Comparison of ENCODE assay signal across 1 cellular context in the genomic region with DNA sequence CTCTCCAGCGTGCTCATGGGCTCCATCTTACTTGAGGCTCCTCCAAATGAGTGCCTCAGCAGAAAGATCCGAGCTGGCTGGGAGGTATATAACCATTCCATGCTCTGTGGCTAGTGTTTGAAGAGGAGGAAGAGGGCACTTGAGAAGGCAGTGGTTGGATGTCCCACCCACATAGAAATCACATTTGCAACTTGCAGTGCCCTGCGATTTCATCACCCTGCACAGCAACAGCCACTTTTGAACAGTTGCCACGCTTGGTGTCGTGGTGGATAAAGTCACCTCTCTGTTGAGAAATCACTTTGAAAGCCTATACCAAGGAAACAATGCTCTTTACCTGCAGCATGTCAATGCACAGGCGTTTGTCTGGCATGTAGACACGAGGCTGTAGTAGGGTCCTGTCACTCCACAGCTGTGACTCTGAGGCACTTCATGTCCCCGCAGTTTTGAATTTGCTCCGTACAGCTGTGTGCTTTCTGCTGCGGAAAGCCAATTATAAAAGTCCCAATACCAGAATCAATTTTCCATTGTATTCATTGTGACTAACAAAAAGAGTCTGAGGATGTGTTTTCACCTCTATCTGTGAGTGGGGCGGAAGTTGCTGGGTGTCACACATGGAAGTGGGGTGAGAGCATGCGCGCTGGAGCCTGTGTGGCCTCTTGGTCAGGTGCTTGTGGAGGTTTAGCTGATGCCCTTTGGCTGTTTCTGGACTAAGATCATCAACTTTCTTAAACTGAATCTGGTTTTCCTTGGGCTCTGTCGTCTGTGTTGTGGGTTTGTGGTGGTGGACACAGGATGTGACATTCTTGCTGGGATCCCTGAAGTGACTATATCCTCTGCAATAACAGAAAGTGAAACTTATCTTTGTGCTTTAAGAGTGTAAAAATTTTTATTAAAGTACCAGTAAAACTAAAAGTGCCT.
A peak's percentile ranks its signal among the peaks of the same experiment; 100 is the strongest.
TF ChIP-seq lines count a peak whose summit lies in the region.

No MANE protein-coding gene starts in this region.

TF ChIP-seq in GM12878, 131 proteins besides CTCF, POLR2A, EP300 and RAD21 (continues in another document):
- TF ChIP-seq JUND (IDR thresholded peaks at IDR 0.05; ENCODE audit: low read depth, low read length): no peak
- TF ChIP-seq, protein P1, sequence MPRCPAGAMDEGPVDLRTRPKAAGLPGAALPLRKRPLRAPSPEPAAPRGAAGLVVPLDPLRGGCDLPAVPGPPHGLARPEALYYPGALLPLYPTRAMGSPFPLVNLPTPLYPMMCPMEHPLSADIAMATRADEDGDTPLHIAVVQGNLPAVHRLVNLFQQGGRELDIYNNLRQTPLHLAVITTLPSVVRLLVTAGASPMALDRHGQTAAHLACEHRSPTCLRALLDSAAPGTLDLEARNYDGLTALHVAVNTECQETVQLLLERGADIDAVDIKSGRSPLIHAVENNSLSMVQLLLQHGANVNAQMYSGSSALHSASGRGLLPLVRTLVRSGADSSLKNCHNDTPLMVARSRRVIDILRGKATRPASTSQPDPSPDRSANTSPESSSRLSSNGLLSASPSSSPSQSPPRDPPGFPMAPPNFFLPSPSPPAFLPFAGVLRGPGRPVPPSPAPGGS (IDR thresholded peaks at IDR 0.05; ENCODE audit: borderline replicate concordance, insufficient read depth, low read depth, low read length, poor library complexity, severe bottlenecking): no peak
- TF ChIP-seq SREBF1 (IDR thresholded peaks at IDR 0.05; ENCODE audit: low read length): no peak
- peak; percentile 50; the same call in 1 of the 2 replicates for TF ChIP-seq EED (IDR thresholded peaks at IDR 0.05; ENCODE audit: low read depth)
- no peak for TF ChIP-seq CBX5 (IDR thresholded peaks at IDR 0.05; ENCODE audit: low read depth)
- peak; percentile 35; the same call in 1 of the 2 replicates for TF ChIP-seq MXI1 (IDR thresholded peaks at IDR 0.05; ENCODE audit: low read depth, low read length)
- peak in 1 of 2 experiments; percentile 51; a peak in 2 of 4 replicates for TF ChIP-seq ETV6 (conservative IDR thresholded peaks at IDR 0.05 in 1 of 2, IDR thresholded peaks at IDR 0.05 in 1 of 2; ENCODE audit: borderline replicate concordance in 1 of 2, low read depth in 1 of 2)
- TF ChIP-seq, protein P2, sequence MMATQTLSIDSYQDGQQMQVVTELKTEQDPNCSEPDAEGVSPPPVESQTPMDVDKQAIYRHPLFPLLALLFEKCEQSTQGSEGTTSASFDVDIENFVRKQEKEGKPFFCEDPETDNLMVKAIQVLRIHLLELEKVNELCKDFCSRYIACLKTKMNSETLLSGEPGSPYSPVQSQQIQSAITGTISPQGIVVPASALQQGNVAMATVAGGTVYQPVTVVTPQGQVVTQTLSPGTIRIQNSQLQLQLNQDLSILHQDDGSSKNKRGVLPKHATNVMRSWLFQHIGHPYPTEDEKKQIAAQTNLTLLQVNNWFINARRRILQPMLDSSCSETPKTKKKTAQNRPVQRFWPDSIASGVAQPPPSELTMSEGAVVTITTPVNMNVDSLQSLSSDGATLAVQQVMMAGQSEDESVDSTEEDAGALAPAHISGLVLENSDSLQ (IDR thresholded peaks at IDR 0.05): peak; percentile 43
- no peak for TF ChIP-seq ZNF274 (IDR thresholded peaks at IDR 0.05; ENCODE audit: insufficient read depth, insufficient read length)
- TF ChIP-seq PAX5 (IDR thresholded peaks at IDR 0.05; ENCODE audit: borderline replicate concordance, low read depth, low read length): no peak
- TF ChIP-seq SRF (IDR thresholded peaks at IDR 0.05; ENCODE audit: low read depth in 2 of 2, low read length in 2 of 2): peak in 1 of 2 experiments; percentile 56; a peak in 1 of 4 replicates
- peak; percentile 44; the same call in 1 of the 2 replicates for TF ChIP-seq TCF7 (IDR thresholded peaks at IDR 0.05; ENCODE audit: borderline replicate concordance)
- no peak for TF ChIP-seq TCF3 (IDR thresholded peaks at IDR 0.05; ENCODE audit: borderline replicate concordance, insufficient read depth, low read depth, low read length)
- 0 out of 2 replicates have a peak, but pooled peaks have one; percentile 52 for TF ChIP-seq NBN (IDR thresholded peaks at IDR 0.05)
- no peak for TF ChIP-seq MYB (IDR thresholded peaks at IDR 0.05; ENCODE audit: borderline replicate concordance, low read depth, low read length)
- no peak for TF ChIP-seq POLR2AphosphoS5 (IDR thresholded peaks at IDR 0.05; ENCODE audit: low read length)
- TF ChIP-seq PML (IDR thresholded peaks at IDR 0.05; ENCODE audit: low read length): peak; percentile 57
- TF ChIP-seq RUNX3 (IDR thresholded peaks at IDR 0.05; ENCODE audit: low read length): peak; percentile 90
- TF ChIP-seq LARP7 (IDR thresholded peaks at IDR 0.05): no peak
- peak; percentile 38 for TF ChIP-seq NRF1 (conservative IDR thresholded peaks at IDR 0.05; ENCODE audit: low read depth, low read length)
- TF ChIP-seq CHD2 (IDR thresholded peaks at IDR 0.05; ENCODE audit: borderline replicate concordance, low read depth, low read length): no peak
- TF ChIP-seq, protein P3, sequence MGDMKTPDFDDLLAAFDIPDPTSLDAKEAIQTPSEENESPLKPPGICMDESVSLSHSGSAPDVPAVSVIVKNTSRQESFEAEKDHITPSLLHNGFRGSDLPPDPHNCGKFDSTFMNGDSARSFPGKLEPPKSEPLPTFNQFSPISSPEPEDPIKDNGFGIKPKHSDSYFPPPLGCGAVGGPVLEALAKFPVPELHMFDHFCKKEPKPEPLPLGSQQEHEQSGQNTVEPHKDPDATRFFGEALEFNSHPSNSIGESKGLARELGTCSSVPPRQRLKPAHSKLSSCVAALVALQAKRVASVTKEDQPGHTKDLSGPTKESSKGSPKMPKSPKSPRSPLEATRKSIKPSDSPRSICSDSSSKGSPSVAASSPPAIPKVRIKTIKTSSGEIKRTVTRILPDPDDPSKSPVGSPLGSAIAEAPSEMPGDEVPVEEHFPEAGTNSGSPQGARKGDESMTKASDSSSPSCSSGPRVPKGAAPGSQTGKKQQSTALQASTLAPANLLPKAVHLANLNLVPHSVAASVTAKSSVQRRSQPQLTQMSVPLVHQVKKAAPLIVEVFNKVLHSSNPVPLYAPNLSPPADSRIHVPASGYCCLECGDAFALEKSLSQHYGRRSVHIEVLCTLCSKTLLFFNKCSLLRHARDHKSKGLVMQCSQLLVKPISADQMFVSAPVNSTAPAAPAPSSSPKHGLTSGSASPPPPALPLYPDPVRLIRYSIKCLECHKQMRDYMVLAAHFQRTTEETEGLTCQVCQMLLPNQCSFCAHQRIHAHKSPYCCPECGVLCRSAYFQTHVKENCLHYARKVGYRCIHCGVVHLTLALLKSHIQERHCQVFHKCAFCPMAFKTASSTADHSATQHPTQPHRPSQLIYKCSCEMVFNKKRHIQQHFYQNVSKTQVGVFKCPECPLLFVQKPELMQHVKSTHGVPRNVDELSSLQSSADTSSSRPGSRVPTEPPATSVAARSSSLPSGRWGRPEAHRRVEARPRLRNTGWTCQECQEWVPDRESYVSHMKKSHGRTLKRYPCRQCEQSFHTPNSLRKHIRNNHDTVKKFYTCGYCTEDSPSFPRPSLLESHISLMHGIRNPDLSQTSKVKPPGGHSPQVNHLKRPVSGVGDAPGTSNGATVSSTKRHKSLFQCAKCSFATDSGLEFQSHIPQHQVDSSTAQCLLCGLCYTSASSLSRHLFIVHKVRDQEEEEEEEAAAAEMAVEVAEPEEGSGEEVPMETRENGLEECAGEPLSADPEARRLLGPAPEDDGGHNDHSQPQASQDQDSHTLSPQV (IDR thresholded peaks at IDR 0.05): no peak
- TF ChIP-seq E4F1 (IDR thresholded peaks at IDR 0.05; ENCODE audit: borderline replicate concordance, partially characterized antibody): no peak
- TF ChIP-seq JUNB (IDR thresholded peaks at IDR 0.05): peak; percentile 16; the same call in 1 of the 2 replicates
- 0 out of 2 replicates have a peak, but pooled peaks have one; percentile 8 for TF ChIP-seq SIN3A (IDR thresholded peaks at IDR 0.05; ENCODE audit: low read depth, low read length)
- TF ChIP-seq RAD51 (IDR thresholded peaks at IDR 0.05): peak; percentile 49; the same call in 1 of the 2 replicates
- TF ChIP-seq STAT3 (IDR thresholded peaks at IDR 0.05; ENCODE audit: low read depth, low read length): no peak
- peak; percentile 24; the same call in 1 of the 2 replicates for TF ChIP-seq SPI1 (IDR thresholded peaks at IDR 0.05; ENCODE audit: borderline replicate concordance, insufficient read depth, low read depth, low read length)
- no peak for TF ChIP-seq EZH2 (IDR thresholded peaks at IDR 0.05; ENCODE audit: borderline replicate concordance, control insufficient read depth, low read depth, low read length)
- TF ChIP-seq, protein P4, sequence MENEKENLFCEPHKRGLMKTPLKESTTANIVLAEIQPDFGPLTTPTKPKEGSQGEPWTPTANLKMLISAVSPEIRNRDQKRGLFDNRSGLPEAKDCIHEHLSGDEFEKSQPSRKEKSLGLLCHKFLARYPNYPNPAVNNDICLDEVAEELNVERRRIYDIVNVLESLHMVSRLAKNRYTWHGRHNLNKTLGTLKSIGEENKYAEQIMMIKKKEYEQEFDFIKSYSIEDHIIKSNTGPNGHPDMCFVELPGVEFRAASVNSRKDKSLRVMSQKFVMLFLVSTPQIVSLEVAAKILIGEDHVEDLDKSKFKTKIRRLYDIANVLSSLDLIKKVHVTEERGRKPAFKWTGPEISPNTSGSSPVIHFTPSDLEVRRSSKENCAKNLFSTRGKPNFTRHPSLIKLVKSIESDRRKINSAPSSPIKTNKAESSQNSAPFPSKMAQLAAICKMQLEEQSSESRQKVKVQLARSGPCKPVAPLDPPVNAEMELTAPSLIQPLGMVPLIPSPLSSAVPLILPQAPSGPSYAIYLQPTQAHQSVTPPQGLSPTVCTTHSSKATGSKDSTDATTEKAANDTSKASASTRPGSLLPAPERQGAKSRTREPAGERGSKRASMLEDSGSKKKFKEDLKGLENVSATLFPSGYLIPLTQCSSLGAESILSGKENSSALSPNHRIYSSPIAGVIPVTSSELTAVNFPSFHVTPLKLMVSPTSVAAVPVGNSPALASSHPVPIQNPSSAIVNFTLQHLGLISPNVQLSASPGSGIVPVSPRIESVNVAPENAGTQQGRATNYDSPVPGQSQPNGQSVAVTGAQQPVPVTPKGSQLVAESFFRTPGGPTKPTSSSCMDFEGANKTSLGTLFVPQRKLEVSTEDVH (IDR thresholded peaks at IDR 0.05; ENCODE audit: low read depth, partially characterized antibody): peak; percentile 53
- TF ChIP-seq CREB1 (IDR thresholded peaks at IDR 0.05; ENCODE audit: low read depth): peak; percentile 58; the same call in 1 of the 2 replicates
- TF ChIP-seq, protein P5, sequence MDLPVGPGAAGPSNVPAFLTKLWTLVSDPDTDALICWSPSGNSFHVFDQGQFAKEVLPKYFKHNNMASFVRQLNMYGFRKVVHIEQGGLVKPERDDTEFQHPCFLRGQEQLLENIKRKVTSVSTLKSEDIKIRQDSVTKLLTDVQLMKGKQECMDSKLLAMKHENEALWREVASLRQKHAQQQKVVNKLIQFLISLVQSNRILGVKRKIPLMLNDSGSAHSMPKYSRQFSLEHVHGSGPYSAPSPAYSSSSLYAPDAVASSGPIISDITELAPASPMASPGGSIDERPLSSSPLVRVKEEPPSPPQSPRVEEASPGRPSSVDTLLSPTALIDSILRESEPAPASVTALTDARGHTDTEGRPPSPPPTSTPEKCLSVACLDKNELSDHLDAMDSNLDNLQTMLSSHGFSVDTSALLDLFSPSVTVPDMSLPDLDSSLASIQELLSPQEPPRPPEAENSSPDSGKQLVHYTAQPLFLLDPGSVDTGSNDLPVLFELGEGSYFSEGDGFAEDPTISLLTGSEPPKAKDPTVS (IDR thresholded peaks at IDR 0.05; ENCODE audit: low read depth, low read length): no peak
- no peak for TF ChIP-seq BCL11A (IDR thresholded peaks at IDR 0.05; ENCODE audit: low read depth, low read length)
- TF ChIP-seq ASH2L (IDR thresholded peaks at IDR 0.05; ENCODE audit: borderline replicate concordance, low read depth): no peak
- no peak for TF ChIP-seq RB1 (IDR thresholded peaks at IDR 0.05; ENCODE audit: borderline replicate concordance)
- TF ChIP-seq GABPA (IDR thresholded peaks at IDR 0.05; ENCODE audit: low read depth): peak; percentile 64
- 0 out of 2 replicates have a peak, but pooled peaks have one; percentile 19 for TF ChIP-seq ATF2 (IDR thresholded peaks at IDR 0.05; ENCODE audit: low read length)
- no peak for TF ChIP-seq BRCA1 (IDR thresholded peaks at IDR 0.05; ENCODE audit: low read depth, low read length)
- no peak for TF ChIP-seq SP1 (IDR thresholded peaks at IDR 0.05; ENCODE audit: low read depth, low read length)
- peak; percentile 62 to 63; a peak in 3 of 4 replicates for TF ChIP-seq BHLHE40 (IDR thresholded peaks at IDR 0.05; ENCODE audit: borderline replicate concordance in 1 of 2, low read depth in 2 of 2, low read length in 1 of 2)
- TF ChIP-seq NR2F1 (conservative IDR thresholded peaks at IDR 0.05): 0 out of 2 replicates have a peak, but pooled peaks have one; percentile 33
- TF ChIP-seq YBX1 (IDR thresholded peaks at IDR 0.05): no peak
- no peak for TF ChIP-seq E2F4 (IDR thresholded peaks at IDR 0.05; ENCODE audit: low read depth, low read length)
- 0 out of 2 replicates have a peak, but pooled peaks have one; percentile 71 for TF ChIP-seq CBFB (IDR thresholded peaks at IDR 0.05; ENCODE audit: low read depth)
